Comparison of ENCODE assay signal across 8 cellular contexts in the genomic region with DNA sequence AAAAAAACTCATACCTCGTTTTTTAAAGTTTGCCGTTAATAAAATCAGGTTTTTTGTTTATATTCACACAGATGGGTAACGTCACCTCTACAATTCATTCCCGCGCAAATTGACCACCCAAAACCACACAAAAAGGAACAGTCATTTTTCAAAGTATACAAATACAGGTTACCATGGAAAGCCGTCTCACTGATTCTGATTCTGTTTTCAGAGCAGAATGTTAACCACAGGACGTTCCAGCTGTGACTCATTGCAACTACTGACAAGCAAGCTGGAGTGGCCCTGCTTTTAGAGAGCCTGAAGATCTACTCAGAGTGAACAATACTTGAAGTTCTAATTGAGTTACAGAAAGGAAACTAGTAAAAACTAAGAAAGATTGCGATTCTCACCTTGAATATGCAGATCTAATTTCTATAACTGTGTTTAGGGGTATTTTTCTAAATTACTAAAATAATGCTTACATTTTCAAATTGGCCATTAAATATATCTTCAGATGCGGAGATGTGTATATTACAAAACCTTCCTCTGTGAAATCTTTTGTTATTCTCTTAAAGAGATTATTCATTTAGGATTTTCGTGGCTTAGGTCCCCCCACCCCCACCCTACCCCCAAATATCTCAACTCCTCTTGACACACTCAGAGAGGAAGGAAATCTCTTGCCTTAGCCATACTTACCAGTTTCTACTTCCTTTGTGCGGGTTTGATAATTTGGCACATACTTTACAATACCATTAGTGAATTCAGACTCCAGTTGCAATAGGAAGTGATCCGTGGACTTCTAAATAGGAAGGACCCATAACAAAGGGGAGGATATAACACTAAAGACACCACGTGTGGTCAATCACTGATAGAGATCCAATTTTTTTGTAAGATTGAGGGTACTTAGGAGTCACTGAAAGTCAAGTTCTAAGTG.
DNase-seq lines count a peak whose midpoint lies in the region; ATAC-seq, FAIRE-seq and TF ChIP-seq lines count a peak whose summit lies in the region.

No MANE protein-coding gene starts in this region.

- intact Hi-C loops in esophagus squamous epithelium (cut with DNase I): no loop called here

- DNase-seq in GM13976 (ENCODE audit: low spot score): peak; percentile 55
- DNase-seq in NK-92 treated with Interleukin-12 subunit alpha and Interleukin-12 subunit beta, amount 100 ng/mL, for 24 hours (lab: John Stamatoyannopoulos, UW): peak; percentile 48
- DNase-seq in activated CD8-positive, alpha-beta memory T cell treated with anti-CD3 and anti-CD28 coated beads, Interleukin-2, amount 50 U/mL, for 48 hours: peak; percentile 62
- peak; percentile 17 for DNase-seq in esophagus squamous epithelium (lab: John Stamatoyannopoulos, UW)
- DNase-seq in osteocyte (ENCODE audit: extremely low spot score, unreplicated experiment): no peak
- peak; percentile 86 for DNase-seq in urothelium cell line (ENCODE audit: low spot score)
- DNase-seq in NCI-H146 (lab: John Stamatoyannopoulos, UW): no peak

- in situ Hi-C loops in GM13976 (cut with MboI; ENCODE audit: low sequenced_read_pairs, unreplicated experiment): loop anchor here (10.0 kb wide), 1 partner anchor 211 kb away; no protein-coding TSS in a partner anchor

- TF ChIP-seq CTCF in GM13976 (IDR thresholded peaks at IDR 0.05; ENCODE audit: borderline replicate concordance, control extremely low read depth, extremely low read depth, insufficient read depth, missing control alignments) (no peak), esophagus squamous epithelium (IDR thresholded peaks at IDR 0.05) (no peak), osteocyte (IDR thresholded peaks at IDR 0.05) (no peak)

- no peaks in the 10 kb centered on the region for H3K36me3 ChIP-seq in esophagus squamous epithelium

- peaks cover 49% of the 10 kb centered on the region for H3K4me1 Mint-ChIP-seq in osteocyte (ENCODE audit: unreplicated experiment)

- no peaks in the 10 kb centered on the region for H3K27me3 Mint-ChIP-seq in osteocyte (ENCODE audit: unreplicated experiment)

- H3K27ac Mint-ChIP-seq in osteocyte (ENCODE audit: unreplicated experiment): peak overlapping the region; percentile 98

- TF ChIP-seq POLR2A in esophagus squamous epithelium (IDR thresholded peaks at IDR 0.05): no peak

- peak; percentile 97 for ATAC-seq in HG02759 (IDR thresholded peaks at IDR 0.05; ENCODE audit: unreplicated experiment)

- FAIRE-seq in urothelium cell line (lab: Jason Lieb, UNC): peak; percentile 50

- H3K4me3 Mint-ChIP-seq in osteocyte (ENCODE audit: unreplicated experiment): peak overlapping the region; percentile 8

- H3K9me3 Mint-ChIP-seq in osteocyte (ENCODE audit: unreplicated experiment): no peaks in the 10 kb centered on the region

- H3K36me3 Mint-ChIP-seq in osteocyte (ENCODE audit: unreplicated experiment): no peaks in the 10 kb centered on the region

- H3K27me3 ChIP-seq in esophagus squamous epithelium: no peaks in the 10 kb centered on the region

- WGBS in esophagus squamous epithelium, 2 donors: 15 to 19% methylated on average over 13 of the region's 13 CpGs

- H3K27ac ChIP-seq in esophagus squamous epithelium: peak overlapping the region; percentile 9 to 81 (median 72)

- peaks cover 0 to 55% (median 30%) of the 10 kb centered on the region in 3 donors for H3K4me1 ChIP-seq in esophagus squamous epithelium

- H3K4me3 ChIP-seq in esophagus squamous epithelium: peak overlapping the region in 1 of 4 donors; percentile 3

- H3K9me3 ChIP-seq in esophagus squamous epithelium: no peaks in the 10 kb centered on the region

Comparison
In these comparisons a context has a peak if more than half of its experiments do, and no peak if none do; other contexts are left out.
1. DNase-seq: peak in GM13976 (single experiment), NK-92 treated with Interleukin-12 subunit alpha and Interleukin-12 subunit beta, amount 100 ng/mL, for 24 hours (single experiment), activated CD8-positive, alpha-beta memory T cell treated with anti-CD3 and anti-CD28 coated beads, Interleukin-2, amount 50 U/mL, for 48 hours (single experiment), esophagus squamous epithelium (single experiment) and urothelium cell line (single experiment); none in osteocyte (single experiment) and NCI-H146 (single experiment).